ENCODE assay signal across 9 cellular contexts in the genomic region with DNA sequence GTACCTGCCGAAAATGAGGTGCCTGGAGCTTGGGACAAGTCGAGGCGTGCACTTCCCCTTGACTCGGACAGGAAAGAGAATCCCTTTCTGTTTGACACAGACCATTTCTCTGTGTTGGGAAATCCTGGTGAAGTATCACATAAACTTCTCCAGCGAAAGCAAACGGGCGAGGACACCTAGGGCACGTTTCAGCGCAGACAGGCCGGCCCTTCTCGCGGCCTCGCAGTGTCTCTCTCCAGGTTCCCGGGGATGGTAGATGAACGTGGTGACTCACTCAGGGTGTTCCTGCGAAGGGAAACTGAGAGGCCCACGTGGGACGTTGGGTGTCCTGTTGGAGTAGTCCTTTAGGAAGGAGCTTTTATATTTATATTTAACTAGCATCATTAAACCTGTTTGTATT. TPM values are rescaled to one million over a fixed set of nuclear protein-coding genes. Genes with fewer than 3 reads are reported as not detected.
DNase-seq lines count a peak whose midpoint lies in the region; TF ChIP-seq lines count a peak whose summit lies in the region.
"Had no signal": no experiment of that assay in that cellular context is flagged by ENCODE, and none has a peak within 500 bp of the region (broad histone marks: within the 10 kb centered on the region; RNA-seq: fewer than 3 reads in every experiment).

No MANE protein-coding gene starts in this region.

- H3K9ac ChIP-seq in Karpas-422 (ENCODE audit: low read length), result no peak overlapping the region

- TF ChIP-seq EP300 in stomach (IDR thresholded peaks at IDR 0.05), result no peak

- H3K9me2 ChIP-seq in hepatocyte (replicated peaks; ENCODE audit: insufficient read depth), result no peaks in the 10 kb centered on the region
- H3K9me2 ChIP-seq in Karpas-422 (replicated peaks; ENCODE audit: insufficient read depth, low read length), result no peaks in the 10 kb centered on the region

- H4K20me1 ChIP-seq in hepatocyte (ENCODE audit: insufficient read depth, poor library complexity, severe bottlenecking) (no peaks in the 10 kb centered on the region), Karpas-422 (ENCODE audit: insufficient read depth, low read depth, low read length) (no peaks in the 10 kb centered on the region)

- H3K27me3 ChIP-seq in hepatocyte (no peaks in the 10 kb centered on the region), stomach (no peaks in the 10 kb centered on the region), Karpas-422 (ENCODE audit: low read length) (no peaks in the 10 kb centered on the region)

- H2AFZ ChIP-seq in hepatocyte (peak overlapping the region; percentile 33), Karpas-422 (ENCODE audit: low read length) (no peak overlapping the region)

- intact Hi-C loops in stomach (cut with DNase I; ENCODE audit: low total_unique reads), result loop anchor here (5.0 kb wide), 1 partner anchor 36 kb away; no protein-coding TSS in a partner anchor

- H3K27ac ChIP-seq in hepatocyte, result peak overlapping the region; percentile 88
- peak overlapping the region; percentile 52 to 86 (median 81) for H3K27ac ChIP-seq in stomach
- H3K27ac ChIP-seq in Karpas-422 (ENCODE audit: low read length), result no peak overlapping the region

- no peaks in the 10 kb centered on the region for H3K36me3 ChIP-seq in hepatocyte (replicated peaks; ENCODE audit: insufficient read depth, low read depth)
- peaks cover 5 to 31% (median 17%) of the 10 kb centered on the region in 4 donors for H3K36me3 ChIP-seq in stomach
- H3K36me3 ChIP-seq in Karpas-422 (ENCODE audit: insufficient read depth, low read length), result no peaks in the 10 kb centered on the region

- whole genome bisulfite sequencing in hepatocyte (ENCODE audit: low lambda C conversion rate, missing lambda C conversion rate), result 60% methylated on average over 18 of the region's 18 CpGs
- 52 to 57% (median 53%) methylated on average over 18 of the region's 18 CpGs for WGBS in stomach, 5 donors

- H3K79me2 ChIP-seq in hepatocyte, result peaks cover 15% of the 10 kb centered on the region
- peaks cover 51% of the 10 kb centered on the region for H3K79me2 ChIP-seq in Karpas-422 (ENCODE audit: low read length)

- TF ChIP-seq CTCF in hepatocyte (IDR thresholded peaks at IDR 0.05; ENCODE audit: poor library complexity), result no peak
- no peak for TF ChIP-seq CTCF in stomach (IDR thresholded peaks at IDR 0.05)

- no peaks in the 10 kb centered on the region for H3K9me3 ChIP-seq in hepatocyte (ENCODE audit: low read depth)
- no peaks in the 10 kb centered on the region for H3K9me3 ChIP-seq in stomach
- no peaks in the 10 kb centered on the region for H3K9me3 ChIP-seq in Karpas-422 (ENCODE audit: low read length)

- TF ChIP-seq POLR2A in stomach (IDR thresholded peaks at IDR 0.05), result no peak

- H3K4me1 ChIP-seq in hepatocyte (ENCODE audit: insufficient read depth) (peaks cover 30% of the 10 kb centered on the region), stomach (peaks cover 40 to 83% (median 62%) of the 10 kb centered on the region in 4 donors), Karpas-422 (ENCODE audit: low read length) (peaks cover 1% of the 10 kb centered on the region)

- DNase-seq in LHCN-M2 (ENCODE audit: low read depth) (peak; percentile 33), amniotic epithelial cell (ENCODE audit: low read depth) (peak; percentile 77), hepatocyte (ENCODE audit: low spot score) (peak; percentile 72), stomach (no peak), Karpas-422 (no peak)
- no peak for DNase-seq in stimulated activated naive CD4-positive, alpha-beta T cell treated with Interleukin-2 at 50 U/mL for 16 hours (lab: John Stamatoyannopoulos, UW)
- no peak for DNase-seq in activated CD4-positive, alpha-beta T cell treated with anti-CD3 and anti-CD28 coated beads, Interleukin-2, amount 50 U/mL, for 48 hours
- DNase-seq: NCI-H1092, T-helper 17 cell had no signal

- H3K4me3 ChIP-seq in hepatocyte, result no peak overlapping the region
- H3K4me3 ChIP-seq in stomach, result no peak overlapping the region
- no peak overlapping the region for H3K4me3 ChIP-seq in Karpas-422 (ENCODE audit: low read length)

- H3K4me2 ChIP-seq in hepatocyte (peak overlapping the region; percentile 40), Karpas-422 (ENCODE audit: low read depth, low read length, poor library complexity, severe bottlenecking) (no peak overlapping the region)

RNA-seq across cellular contexts. Expression of a gene that starts 36.3 kb away (rescaled TPM):
- not detected in 2 replicates for total RNA-seq in LHCN-M2 (2014; rRNA removed)
- 0.02 TPM for polyA plus RNA-seq in LHCN-M2 (2012)
- 0.12 and 0.27 TPM in 2 replicates for total RNA-seq in hepatocyte
- polyA plus RNA-seq in hepatocyte, result 0.49 and 2.1 TPM in 2 replicates
- not detected for total RNA-seq in stomach
- polyA plus RNA-seq in stomach, result 1 to 10 TPM in 1 of 3 donors, not detected in 2; 9.5 TPM
- not detected in 2 replicates for total RNA-seq in Karpas-422 (2014; rRNA removed; shearing (Covaris generic); ENCODE audit: low replicate concordance)
- total RNA-seq: T-helper 17 cell had no signal

Comparison
In these comparisons a context has a peak if more than half of its experiments do, and no peak if none do; other contexts are left out.
1. DNase-seq: peak in LHCN-M2 (single experiment), amniotic epithelial cell (single experiment) and hepatocyte (single experiment); none in stomach (single experiment), Karpas-422 (single experiment), stimulated activated naive CD4-positive, alpha-beta T cell treated with Interleukin-2 at 50 U/mL for 16 hours (single experiment) and activated CD4-positive, alpha-beta T cell treated with anti-CD3 and anti-CD28 coated beads, Interleukin-2, amount 50 U/mL, for 48 hours (0 of 2).